ENCODE assay signal across 1 cellular context in the genomic region with DNA sequence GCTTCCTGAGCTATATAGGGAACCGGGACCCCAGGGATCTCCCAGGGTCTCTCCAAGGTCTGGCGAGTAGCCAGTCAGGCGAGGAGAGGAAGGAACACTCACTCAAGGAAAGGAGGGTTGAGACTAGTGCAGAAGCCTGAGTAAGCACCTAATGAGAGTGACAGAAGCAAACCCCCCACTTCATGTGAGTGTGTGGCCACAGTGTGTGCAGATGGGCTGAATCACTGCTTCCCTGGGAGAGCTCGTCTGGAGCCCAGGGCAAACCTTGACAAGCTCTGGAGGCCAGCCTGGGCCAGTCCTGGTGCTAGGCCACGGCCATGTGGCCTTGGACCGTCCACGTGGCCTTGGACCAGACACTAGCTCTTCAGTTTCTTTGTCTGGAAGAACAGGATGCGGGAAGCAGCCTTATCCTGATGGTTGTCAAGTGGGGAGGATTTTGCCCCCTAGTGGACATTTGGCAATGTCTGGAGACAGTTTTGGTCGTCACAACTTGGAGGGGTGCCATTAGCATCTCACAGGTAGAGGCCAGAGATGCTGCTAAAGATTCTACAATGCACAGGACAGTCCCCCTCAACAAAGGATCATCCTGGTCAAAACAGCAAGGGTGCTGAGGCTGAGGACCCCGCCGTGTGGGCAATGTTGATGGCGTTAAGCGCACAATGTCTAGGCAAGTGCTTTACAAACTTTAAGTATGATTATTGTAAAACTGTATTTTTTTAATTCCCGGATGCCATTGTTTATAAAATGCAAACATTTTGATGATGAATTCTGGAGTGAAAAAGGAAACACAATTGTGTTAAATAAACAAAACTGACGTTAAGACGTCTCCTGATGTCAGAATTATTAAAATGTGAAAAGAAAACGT.
TF ChIP-seq lines count a peak whose summit lies in the region.

No MANE protein-coding gene starts in this region.

TF ChIP-seq in WTC11, 78 proteins besides CTCF, POLR2A, EP300 and RAD21 (continued from another document):
- TF ChIP-seq FOXP4 (CRISPR knock-in tag; IDR thresholded peaks at IDR 0.05), result no peak
- TF ChIP-seq, protein P1, sequence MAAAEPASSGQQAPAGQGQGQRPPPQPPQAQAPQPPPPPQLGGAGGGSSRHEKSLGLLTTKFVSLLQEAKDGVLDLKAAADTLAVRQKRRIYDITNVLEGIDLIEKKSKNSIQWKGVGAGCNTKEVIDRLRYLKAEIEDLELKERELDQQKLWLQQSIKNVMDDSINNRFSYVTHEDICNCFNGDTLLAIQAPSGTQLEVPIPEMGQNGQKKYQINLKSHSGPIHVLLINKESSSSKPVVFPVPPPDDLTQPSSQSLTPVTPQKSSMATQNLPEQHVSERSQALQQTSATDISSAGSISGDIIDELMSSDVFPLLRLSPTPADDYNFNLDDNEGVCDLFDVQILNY (CRISPR knock-in tag; IDR thresholded peaks at IDR 0.05), result no peak
